Comparison of ENCODE assay signal across 8 cellular contexts in the genomic region with DNA sequence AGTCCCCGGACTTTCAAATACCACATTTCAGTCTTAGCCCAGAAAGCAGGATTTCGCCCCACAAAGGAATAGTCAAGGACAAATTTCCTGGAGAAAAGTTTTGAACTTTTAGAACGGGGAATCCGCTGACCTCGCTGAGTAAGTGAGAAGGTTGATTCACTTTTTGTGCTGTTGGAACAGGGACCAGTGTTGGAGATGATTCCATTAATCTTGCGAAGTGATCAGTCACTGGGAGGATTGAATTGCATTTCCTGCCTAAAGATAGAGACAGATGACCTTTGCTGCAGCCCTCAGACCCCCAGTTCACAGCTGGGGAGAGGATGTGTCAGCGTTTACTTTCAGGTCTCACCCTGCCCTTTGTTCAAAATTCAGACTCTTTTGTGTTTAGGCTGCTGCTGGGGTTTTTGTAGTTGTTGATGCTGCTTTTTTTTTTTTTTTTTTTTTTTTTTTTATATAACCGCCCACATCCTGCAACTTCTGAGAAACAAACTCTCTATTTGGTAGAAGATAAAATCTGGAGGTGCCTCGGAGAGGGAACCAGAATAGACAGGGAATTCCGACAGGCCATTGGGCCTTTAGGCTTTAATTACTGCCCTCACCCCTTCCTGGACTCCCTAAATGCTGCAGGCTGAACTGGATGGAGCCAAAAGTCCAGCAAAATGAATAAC.
A peak's percentile ranks its signal among the peaks of the same experiment; 100 is the strongest.
DNase-seq lines count a peak whose midpoint lies in the region; ATAC-seq and TF ChIP-seq lines count a peak whose summit lies in the region.

No MANE protein-coding gene starts in this region.

- peak overlapping the region; percentile 96 for H3K4me2 ChIP-seq in BLaER1

- H3K9me3 ChIP-seq in BLaER1 (no peaks in the 10 kb centered on the region), WERI-Rb-1 (ENCODE audit: severe bottlenecking) (no peaks in the 10 kb centered on the region)

- peaks cover 68% of the 10 kb centered on the region for H3K4me1 ChIP-seq in BLaER1

- peak; percentile 64 for DNase-seq in RKO (ENCODE audit: low spot score)
- DNase-seq in activated naive CD4-positive, alpha-beta T cell treated with anti-CD3 and anti-CD28 coated beads, Interleukin-2, amount 50 U/mL, for 16 hours, result peak; percentile 59
- DNase-seq in hepatic stellate cell (ENCODE audit: low spot score), result peak; percentile 34
- peak; percentile 67 for DNase-seq in stimulated activated CD4-positive, alpha-beta T cell treated with anti-CD3 and anti-CD28 coated beads, Interleukin-4, amount 100 ng/mL, for 24 hours
- no peak for DNase-seq in WERI-Rb-1
- no peak for DNase-seq in NCI-H2081 treated with DMSO at 0.1 percent for 48 hours (lab: John Stamatoyannopoulos, UW)

- H3K4me3 ChIP-seq in BLaER1 (peak overlapping the region; percentile 59), WERI-Rb-1 (ENCODE audit: low read depth, low read length) (no peak overlapping the region)

- H3K36me3 ChIP-seq in BLaER1 (peaks cover 9% of the 10 kb centered on the region; the same call in 1 of the 2 replicates), WERI-Rb-1 (no peaks in the 10 kb centered on the region)

- TF ChIP-seq CTCF in WERI-Rb-1 (IDR thresholded peaks at IDR 0.05; ENCODE audit: low read depth, low read length), result no peak

- H3K9ac ChIP-seq in BLaER1, result peak overlapping the region; percentile 80

- H4K20me1 ChIP-seq in BLaER1, result no peaks in the 10 kb centered on the region

- H3K27ac ChIP-seq in BLaER1, result peak overlapping the region; percentile 88
- H3K27ac ChIP-seq in WERI-Rb-1, result no peak overlapping the region

- ATAC-seq in GM21825 (IDR thresholded peaks at IDR 0.05; ENCODE audit: unreplicated experiment), result peak; percentile 57

- H3K27me3 ChIP-seq in BLaER1 (no peaks in the 10 kb centered on the region), WERI-Rb-1 (ENCODE audit: insufficient read depth, low read depth, severe bottlenecking) (no peaks in the 10 kb centered on the region)

Comparison
In these comparisons a context has a peak if more than half of its experiments do, and no peak if none do; other contexts are left out.
1. DNase-seq: peak in RKO (single experiment), activated naive CD4-positive, alpha-beta T cell treated with anti-CD3 and anti-CD28 coated beads, Interleukin-2, amount 50 U/mL, for 16 hours (single experiment), hepatic stellate cell (single experiment) and stimulated activated CD4-positive, alpha-beta T cell treated with anti-CD3 and anti-CD28 coated beads, Interleukin-4, amount 100 ng/mL, for 24 hours (single experiment); none in WERI-Rb-1 (single experiment) and NCI-H2081 treated with DMSO at 0.1 percent for 48 hours (single experiment).